Comparison of ENCODE assay signal across 8 cellular contexts in the genomic region with DNA sequence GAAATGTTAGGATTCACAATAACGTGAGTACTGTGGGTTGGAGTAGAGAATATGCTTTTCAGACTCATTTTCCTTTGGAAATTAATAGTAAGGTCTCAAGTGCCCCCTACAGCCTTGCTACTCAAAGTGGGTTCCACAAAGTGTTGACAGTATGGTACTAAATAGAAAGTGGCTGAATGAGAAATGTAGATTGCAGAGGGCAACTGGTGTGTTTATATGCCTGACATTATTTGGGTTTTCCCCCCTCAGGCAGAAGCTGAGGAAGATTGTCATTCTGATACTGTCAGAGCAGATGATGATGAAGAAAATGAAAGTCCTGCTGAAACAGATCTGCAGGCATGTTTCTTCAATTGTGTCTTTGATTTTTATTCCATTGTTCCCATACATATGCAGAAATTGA. TPM values are rescaled to one million over a fixed set of nuclear protein-coding genes. Genes with fewer than 3 reads are reported as not detected.
DNase-seq lines count a peak whose midpoint lies in the region; ATAC-seq and TF ChIP-seq lines count a peak whose summit lies in the region.

No MANE protein-coding gene starts in this region.

- in situ Hi-C loops in GM13976 (cut with MboI; ENCODE audit: low sequenced_read_pairs, unreplicated experiment) = no loop called here
- in situ Hi-C loops in ACHN (cut with HindIII; ENCODE audit: low pct_ligation_motif_present, low pct_unique_long_range_greater_than_20kb, low sequenced_read_pairs) = no loop called here
- in situ Hi-C loops in mammary epithelial cell (cut with MboI; ENCODE audit: low sequenced_read_pairs in 2 of 2) = no loop called here

- peaks cover 12 to 46% (median 35%) of the 10 kb centered on the region in 4 donors for H3K4me1 ChIP-seq in stomach
- no peaks in the 10 kb centered on the region for H3K4me1 ChIP-seq in mammary epithelial cell (ENCODE audit: insufficient read depth, low read length)
- peaks cover 5 to 39% (median 23%) of the 10 kb centered on the region in 9 donors for H3K4me1 ChIP-seq in heart right ventricle

- peaks cover 19 to 30% of the 10 kb centered on the region in 2 donors for H3K4me1 Mint-ChIP-seq in effector memory CD8-positive, alpha-beta T cell (ENCODE audit: low read depth in 2 of 2)

- no peak overlapping the region for H3K27ac Mint-ChIP-seq in effector memory CD8-positive, alpha-beta T cell

- no peak overlapping the region for H3K9ac ChIP-seq in mammary epithelial cell (ENCODE audit: insufficient read depth, low read length)

- DNase-seq in GM13976 (ENCODE audit: low spot score) (peak; percentile 63), ACHN (no peak), stomach (no peak), mammary epithelial cell (no peak), heart right ventricle (no peak)
- no peak for DNase-seq in effector memory CD8-positive, alpha-beta T cell

- H3K4me2 ChIP-seq in mammary epithelial cell (ENCODE audit: insufficient read depth, low read depth, low read length) = no peak overlapping the region

- H3K79me2 ChIP-seq in mammary epithelial cell (ENCODE audit: insufficient read depth, low read length) = peaks cover 46% of the 10 kb centered on the region

- no peaks in the 10 kb centered on the region for H3K27me3 ChIP-seq in stomach
- H3K27me3 ChIP-seq in mammary epithelial cell (ENCODE audit: insufficient read depth, low read length) = no peaks in the 10 kb centered on the region
- H3K27me3 ChIP-seq in heart right ventricle = no peaks in the 10 kb centered on the region

- H3K27ac ChIP-seq in stomach (no peak overlapping the region), mammary epithelial cell (ENCODE audit: insufficient read depth, low read depth, low read length) (no peak overlapping the region), heart right ventricle (no peak overlapping the region)

- TF ChIP-seq EP300 in stomach (IDR thresholded peaks at IDR 0.05) = no peak

- H4K20me1 ChIP-seq in mammary epithelial cell (ENCODE audit: insufficient read depth, low read length) = no peaks in the 10 kb centered on the region

- H3K4me3 ChIP-seq in stomach = no peak overlapping the region
- H3K4me3 ChIP-seq in mammary epithelial cell (replicated peaks in 1 of 3; ENCODE audit: insufficient read depth in 1 of 3, low read depth in 2 of 3, low read length in 3 of 3) = no peak overlapping the region
- no peak overlapping the region for H3K4me3 ChIP-seq in heart right ventricle

- peaks cover 16 to 51% (median 49%) of the 10 kb centered on the region in 4 donors for H3K36me3 ChIP-seq in stomach
- H3K36me3 ChIP-seq in mammary epithelial cell (ENCODE audit: insufficient read depth, low read length) = peaks cover 29% of the 10 kb centered on the region
- peaks cover 0 to 77% (median 34%) of the 10 kb centered on the region in 9 donors for H3K36me3 ChIP-seq in heart right ventricle

- H3K27me3 Mint-ChIP-seq in effector memory CD8-positive, alpha-beta T cell = no peaks in the 10 kb centered on the region

- WGBS in stomach, 5 donors = 42 to 66% (median 55%) methylated on average over 1 of the region's 1 CpG
- 81% methylated on average over 1 of the region's 1 CpG for WGBS in mammary epithelial cell (ENCODE audit: low coverage, missing lambda C conversion rate)
- 54 to 59% methylated on average over 1 of the region's 1 CpG for WGBS in heart right ventricle, 2 donors

- CTCF ChIA-PET in mammary epithelial cell (lab: Charles Lee; ENCODE audit: low non-redundant PET) = no interaction called here

- intact Hi-C loops in stomach (cut with DNase I; ENCODE audit: low total_unique reads) (no loop called here), mammary epithelial cell (cut with micrococcal nuclease) (no loop called here), heart right ventricle (cut with DNase I) (no loop called here)

- ATAC-seq in GM19043 (IDR thresholded peaks at IDR 0.05; ENCODE audit: low read depth, unreplicated experiment) = peak; percentile 84
- ATAC-seq in HG03066 (IDR thresholded peaks at IDR 0.05; ENCODE audit: low read depth, unreplicated experiment) = peak; percentile 55
- peak; percentile 46 for ATAC-seq in effector memory CD8-positive, alpha-beta T cell (replicated peaks)
- ATAC-seq in heart right ventricle = no peak

- H3K9me3 Mint-ChIP-seq in effector memory CD8-positive, alpha-beta T cell = no peaks in the 10 kb centered on the region

- no TSS peak for BruUV-seq in mammary epithelial cell (replicated peaks; lab: Mats Ljungman, UMichigan)

- no peak for TF ChIP-seq POLR2A in stomach (IDR thresholded peaks at IDR 0.05)

- TF ChIP-seq CTCF in GM13976 (IDR thresholded peaks at IDR 0.05; ENCODE audit: borderline replicate concordance, control extremely low read depth, extremely low read depth, insufficient read depth, missing control alignments) (no peak), stomach (IDR thresholded peaks at IDR 0.05) (no peak), mammary epithelial cell (conservative IDR thresholded peaks at IDR 0.05 in 1 of 2, IDR thresholded peaks at IDR 0.05 in 1 of 2; ENCODE audit: extremely low read depth in 1 of 2, insufficient read depth in 1 of 2, low read depth in 1 of 2, low read length in 2 of 2) (no peak), heart right ventricle (IDR thresholded peaks at IDR 0.05) (peak in 1 of 9 donors; percentile 7)

- H3K9me3 ChIP-seq in stomach = no peaks in the 10 kb centered on the region
- no peaks in the 10 kb centered on the region for H3K9me3 ChIP-seq in mammary epithelial cell (replicated peaks; ENCODE audit: insufficient read depth, low read length)
- no peaks in the 10 kb centered on the region for H3K9me3 ChIP-seq in heart right ventricle

- peaks cover 28% of the 10 kb centered on the region for H3K36me3 Mint-ChIP-seq in effector memory CD8-positive, alpha-beta T cell (ENCODE audit: insufficient read depth)

- H2AFZ ChIP-seq in mammary epithelial cell (ENCODE audit: low read depth, low read length) = no peak overlapping the region

- no peak overlapping the region for H3K4me3 Mint-ChIP-seq in effector memory CD8-positive, alpha-beta T cell

- dilution Hi-C loops in mammary epithelial cell (cut with HindIII; ENCODE audit: low sequenced_read_pairs) = no loop called here

RNA-seq across cellular contexts. Expression of a gene that starts 5.6 kb away (rescaled TPM):
- total RNA-seq in stomach (100 to 1,000 TPM in 1 of 5 donors, 10 to 100 TPM in 4; 53.1 to 119 (median 67.1) TPM), mammary epithelial cell (10 to 100 TPM; 31.5 to 68.6 TPM), heart right ventricle (10 to 100 TPM; 46.5 to 80.8 (median 63.0) TPM)
- polyA plus RNA-seq in stomach (10 to 100 TPM; 33.9 to 45.4 (median 42.2) TPM), mammary epithelial cell (54.7 TPM), heart right ventricle (10 to 100 TPM; 16.8 to 34.0 TPM)
- polyA minus RNA-seq in mammary epithelial cell = 67.5 TPM

RNA-seq across cellular contexts. Expression of a gene that starts 9.2 kb away (rescaled TPM):
- 10 to 100 TPM in 3 of 5 donors, 1 to 10 TPM in 2; 6.4 to 31.6 (median 18.3) TPM for total RNA-seq in stomach
- 10 to 100 TPM in 1 of 3 donors, 1 to 10 TPM in 2; 4.2 to 12.1 (median 7.2) TPM for polyA plus RNA-seq in stomach
- 10 to 100 TPM in 1 of 2 donors, 1 to 10 TPM in 1; 5.8 to 12.8 TPM for total RNA-seq in mammary epithelial cell
- polyA plus RNA-seq in mammary epithelial cell = 5.2 TPM
- polyA minus RNA-seq in mammary epithelial cell = 5.1 TPM
- 10 to 100 TPM in 5 of 10 donors, 1 to 10 TPM in 5; 6.6 to 14.4 (median 10.2) TPM for total RNA-seq in heart right ventricle
- polyA plus RNA-seq in heart right ventricle = 1 to 10 TPM; 1.1 to 4.5 TPM

Comparison
In these comparisons a context has a peak if more than half of its experiments do, and no peak if none do; other contexts are left out.
1. ATAC-seq: peak in GM19043 (single experiment), HG03066 (single experiment) and effector memory CD8-positive, alpha-beta T cell (single experiment); none in heart right ventricle (0 of 8).